23 cellular contexts compared by ENCODE assay signal in genomic region chr18:69031571-69032451, GRCh38.
"Had no signal": no experiment of that assay in that cellular context is flagged by ENCODE, and none has a peak within 500 bp of the region (broad histone marks: within the 10 kb centered on the region; RNA-seq: fewer than 3 reads in every experiment).

No MANE protein-coding gene starts in this region.

- H3K4me3 Mint-ChIP-seq: activated CD4-positive, alpha-beta T cell treated with anti-CD3 and anti-CD28 coated beads for 36 hours; activated CD4-positive, alpha-beta T cell treated with anti-CD3 and anti-CD28 coated beads, Interleukin-2, amount 10 ng/mL, durations not matched to agents 7 days and 5 days; activated CD8-positive, alpha-beta T cell treated with anti-CD3 and anti-CD28 coated beads, Interleukin-2, amount 10 ng/mL, durations not matched to agents 7 days and 5 days; activated naive CD4-positive, alpha-beta T cell treated with anti-CD3 and anti-CD28 coated beads, Interleukin-2, amount 50 U/mL, for 24 hours; activated naive CD8-positive, alpha-beta T cell treated with anti-CD3 and anti-CD28 coated beads, Interleukin-2, amount 10 ng/mL, durations not matched to agents 7 days and 5 days; activated T-cell treated with anti-CD3 and anti-CD28 coated beads, Interleukin-2, amount 50 U/mL, for 24 hours had no signal

- H3K27me3 Mint-ChIP-seq: activated CD4-positive, alpha-beta T cell treated with anti-CD3 and anti-CD28 coated beads for 36 hours; activated CD4-positive, alpha-beta T cell treated with anti-CD3 and anti-CD28 coated beads, Interleukin-2, amount 10 ng/mL, durations not matched to agents 7 days and 5 days; activated naive CD4-positive, alpha-beta T cell treated with anti-CD3 and anti-CD28 coated beads, Interleukin-2, amount 50 U/mL, for 24 hours; activated naive CD8-positive, alpha-beta T cell treated with anti-CD3 and anti-CD28 coated beads, Interleukin-2, amount 10 ng/mL, durations not matched to agents 7 days and 5 days; activated T-cell treated with anti-CD3 and anti-CD28 coated beads, Interleukin-2, amount 50 U/mL, for 24 hours had no signal

- H3K4me1 Mint-ChIP-seq: activated CD4-positive, alpha-beta T cell treated with anti-CD3 and anti-CD28 coated beads for 36 hours; activated CD4-positive, alpha-beta T cell treated with anti-CD3 and anti-CD28 coated beads, Interleukin-2, amount 10 ng/mL, durations not matched to agents 7 days and 5 days; activated naive CD4-positive, alpha-beta T cell treated with anti-CD3 and anti-CD28 coated beads, Interleukin-2, amount 50 U/mL, for 24 hours; activated naive CD8-positive, alpha-beta T cell treated with anti-CD3 and anti-CD28 coated beads, Interleukin-2, amount 10 ng/mL, durations not matched to agents 7 days and 5 days had no signal

- H3K9me3 Mint-ChIP-seq: activated CD4-positive, alpha-beta T cell treated with anti-CD3 and anti-CD28 coated beads, Interleukin-2, amount 10 ng/mL, durations not matched to agents 7 days and 5 days; activated naive CD4-positive, alpha-beta T cell treated with anti-CD3 and anti-CD28 coated beads, Interleukin-2, amount 50 U/mL, for 24 hours; activated naive CD8-positive, alpha-beta T cell treated with anti-CD3 and anti-CD28 coated beads, Interleukin-2, amount 10 ng/mL, durations not matched to agents 7 days and 5 days; activated T-cell treated with anti-CD3 and anti-CD28 coated beads, Interleukin-2, amount 50 U/mL, for 24 hours; activated T-helper 2 cell treated with anti-CD3 and anti-CD28 coated beads, Interferon-gamma antibody, Interleukin-2, Interleukin-4, amounts not matched to agents 10 μg/mL and 5 μg/mL and 100 μg/mL, durations not matched to agents 14 hours and 24 hours and 36 hours had no signal

- H3K27ac Mint-ChIP-seq: activated CD4-positive, alpha-beta T cell treated with anti-CD3 and anti-CD28 coated beads for 36 hours; activated CD4-positive, alpha-beta T cell treated with anti-CD3 and anti-CD28 coated beads, Interleukin-2, amount 10 ng/mL, durations not matched to agents 7 days and 5 days; activated CD8-positive, alpha-beta T cell treated with anti-CD3 and anti-CD28 coated beads, Interleukin-2, amount 10 ng/mL, durations not matched to agents 7 days and 5 days; activated naive CD4-positive, alpha-beta T cell treated with anti-CD3 and anti-CD28 coated beads, Interleukin-2, amount 50 U/mL, for 24 hours; activated naive CD8-positive, alpha-beta T cell treated with anti-CD3 and anti-CD28 coated beads, Interleukin-2, amount 10 ng/mL, durations not matched to agents 7 days and 5 days; activated T-cell treated with anti-CD3 and anti-CD28 coated beads, Interleukin-2, amount 50 U/mL, for 24 hours; activated T-helper 2 cell treated with anti-CD3 and anti-CD28 coated beads, Interferon-gamma antibody, Interleukin-2, Interleukin-4, amounts not matched to agents 10 μg/mL and 5 μg/mL and 100 μg/mL, durations not matched to agents 14 hours and 24 hours and 36 hours had no signal

- H3K36me3 Mint-ChIP-seq: activated naive CD4-positive, alpha-beta T cell treated with anti-CD3 and anti-CD28 coated beads, Interleukin-2, amount 50 U/mL, for 24 hours; activated naive CD8-positive, alpha-beta T cell treated with anti-CD3 and anti-CD28 coated beads, Interleukin-2, amount 10 ng/mL, durations not matched to agents 7 days and 5 days had no signal

- DNase-seq: activated CD4-positive, alpha-beta T cell treated with anti-CD3 and anti-CD28 coated beads for 36 hours; activated CD4-positive, alpha-beta T cell treated with anti-CD3 and anti-CD28 coated beads, Interleukin-2, amount 10 ng/mL, durations not matched to agents 7 days and 5 days; activated CD4-positive, alpha-beta T cell treated with anti-CD3 and anti-CD28 coated beads, Interleukin-2, amount 50 U/mL, for 48 hours; activated CD8-positive, alpha-beta T cell treated with anti-CD3 and anti-CD28 coated beads, Interleukin-2, amount 10 ng/mL, durations not matched to agents 7 days and 5 days; activated gamma-delta T cell; activated naive CD4-positive, alpha-beta T cell treated with Interleukin-2 at 50 U/mL for 16 hours; activated naive CD8-positive, alpha-beta T cell treated with anti-CD3 and anti-CD28 coated beads, Interleukin-2, amount 10 ng/mL, durations not matched to agents 7 days and 5 days; activated T-cell treated with anti-CD3 and anti-CD28 coated beads, Interleukin-2, amount 50 U/mL, for 24 hours; amygdala; NCI-H1092 treated with DMSO at 0.1 percent for 48 hours; NCI-H1436; NCI-H1694; NCI-H1930; NCI-H2171 treated with DMSO at 0.1 percent for 48 hours; NCI-H2227 treated with DMSO at 0.1 percent for 48 hours; NCI-H510A treated with DMSO at 0.1 percent for 48 hours; NCI-H526 treated with DMSO at 0.1 percent for 48 hours; NCI-H774; PC-9; SIG-M5; T1000 had no signal
